1 cellular context compared by ENCODE assay signal in genomic region chr6:112432853-112433252, GRCh38.
A peak's percentile ranks its signal among the peaks of the same experiment; 100 is the strongest.
TF ChIP-seq lines count a peak whose summit lies in the region.

No MANE protein-coding gene starts in this region.

TF ChIP-seq in HEK293, 187 proteins besides CTCF, POLR2A, EP300 and RAD21 (continued from another document):
- 0 out of 2 replicates have a peak, but pooled peaks have one; percentile 9 for TF ChIP-seq PRDM6 (tag by site-specific recombination; IDR thresholded peaks at IDR 0.05)
- TF ChIP-seq ZSCAN16 (tag by site-specific recombination; IDR thresholded peaks at IDR 0.05): no peak
